Comparison of ENCODE assay signal across 10 cellular contexts in the genomic region with DNA sequence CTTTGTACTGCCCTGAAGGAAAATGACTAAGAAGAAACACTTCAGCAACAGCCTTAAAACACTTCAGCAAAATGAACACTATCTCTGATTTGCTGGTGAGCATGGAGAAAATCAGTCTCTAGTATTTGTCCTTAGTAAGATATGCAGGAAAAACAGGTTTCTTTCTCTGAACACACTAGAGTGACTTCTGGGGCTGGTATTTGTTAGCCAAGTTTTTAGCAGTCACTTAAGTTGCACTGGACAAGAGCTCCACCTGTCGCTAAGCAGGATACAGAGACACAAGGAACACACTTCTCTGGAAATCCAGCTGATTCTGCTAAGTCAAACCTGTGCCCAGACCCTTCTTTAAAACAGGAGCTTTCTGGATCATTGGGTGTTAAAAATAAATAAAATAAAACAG.
A peak's percentile ranks its signal among the peaks of the same experiment; 100 is the strongest.
DNase-seq lines count a peak whose midpoint lies in the region; ATAC-seq and TF ChIP-seq lines count a peak whose summit lies in the region.
"Had no signal": no experiment of that assay in that cellular context is flagged by ENCODE, and none has a peak within 500 bp of the region (broad histone marks: within the 10 kb centered on the region; RNA-seq: fewer than 3 reads in every experiment).

No MANE protein-coding gene starts in this region.

- ATAC-seq in HG03565 (IDR thresholded peaks at IDR 0.05; ENCODE audit: unreplicated experiment) (no peak), natural killer cell (no peak)
- ATAC-seq: activated naive CD8-positive, alpha-beta T cell treated with anti-CD3 and anti-CD28 coated beads, Interleukin-2, amount 50 U/mL, for 24 hours had no signal

- H3K4me1 Mint-ChIP-seq in natural killer cell = peaks cover 0 to 10% of the 10 kb centered on the region in 2 donors
- H3K4me1 Mint-ChIP-seq: activated naive CD8-positive, alpha-beta T cell treated with anti-CD3 and anti-CD28 coated beads, Interleukin-2, amount 50 U/mL, for 24 hours had no signal

- no peak overlapping the region for H3K27ac Mint-ChIP-seq in natural killer cell
- H3K27ac Mint-ChIP-seq: activated B cell treated with CpG ODN at 0.5 μM for 24 hours; activated naive CD8-positive, alpha-beta T cell treated with anti-CD3 and anti-CD28 coated beads, Interleukin-2, amount 50 U/mL, for 24 hours had no signal

- no peaks in the 10 kb centered on the region for H3K36me3 Mint-ChIP-seq in natural killer cell

- in situ Hi-C loops in GM13976 (cut with MboI; ENCODE audit: low sequenced_read_pairs, unreplicated experiment) = loop anchor here (25.0 kb wide), 1 partner anchor 106 kb away; no protein-coding TSS in a partner anchor

- TF ChIP-seq CTCF in GM13976 (IDR thresholded peaks at IDR 0.05; ENCODE audit: borderline replicate concordance, control extremely low read depth, extremely low read depth, insufficient read depth, missing control alignments) (peak; percentile 18), VCaP (conservative IDR thresholded peaks at IDR 0.05) (peak; percentile 83), natural killer cell (IDR thresholded peaks at IDR 0.05) (no peak)

- H3K27me3 Mint-ChIP-seq in natural killer cell (ENCODE audit: low read depth in 2 of 2) = no peaks in the 10 kb centered on the region
- H3K27me3 Mint-ChIP-seq: activated B cell treated with CpG ODN at 0.5 μM for 24 hours; activated naive CD8-positive, alpha-beta T cell treated with anti-CD3 and anti-CD28 coated beads, Interleukin-2, amount 50 U/mL, for 24 hours had no signal

- DNase-seq in GM13976 (ENCODE audit: low spot score) = no peak
- DNase-seq in foreskin melanocyte = peak; percentile 30
- DNase-seq in pulmonary artery endothelial cell (ENCODE audit: low read depth, low spot score) = peak; percentile 63
- no peak for DNase-seq in OCI-M1 (lab: John Stamatoyannopoulos, UW)
- no peak for DNase-seq in natural killer cell
- DNase-seq in NCI-H2029 (lab: John Stamatoyannopoulos, UW) = no peak
- DNase-seq: activated B cell treated with CpG ODN at 0.5 μM for 24 hours; activated naive CD8-positive, alpha-beta T cell treated with anti-CD3 and anti-CD28 coated beads, Interleukin-2, amount 50 U/mL, for 24 hours had no signal

- H3K27ac ChIP-seq in VCaP = peak overlapping the region; percentile 76

- intact Hi-C loops in natural killer cell (cut with micrococcal nuclease) = no loop called here

- no peaks in the 10 kb centered on the region for H3K9me3 Mint-ChIP-seq in natural killer cell
- H3K9me3 Mint-ChIP-seq: activated B cell treated with CpG ODN at 0.5 μM for 24 hours; activated naive CD8-positive, alpha-beta T cell treated with anti-CD3 and anti-CD28 coated beads, Interleukin-2, amount 50 U/mL, for 24 hours had no signal

- no peak overlapping the region for H3K4me3 Mint-ChIP-seq in natural killer cell
- H3K4me3 Mint-ChIP-seq: activated B cell treated with CpG ODN at 0.5 μM for 24 hours; activated naive CD8-positive, alpha-beta T cell treated with anti-CD3 and anti-CD28 coated beads, Interleukin-2, amount 50 U/mL, for 24 hours had no signal

Comparison
In these comparisons a context has a peak if more than half of its experiments do, and no peak if none do; other contexts are left out.
1. DNase-seq: peak in foreskin melanocyte (single experiment) and pulmonary artery endothelial cell (single experiment); none in GM13976 (single experiment), OCI-M1 (single experiment), natural killer cell (single experiment) and NCI-H2029 (single experiment).